Comparison of ENCODE assay signal across 8 cellular contexts in the genomic region with DNA sequence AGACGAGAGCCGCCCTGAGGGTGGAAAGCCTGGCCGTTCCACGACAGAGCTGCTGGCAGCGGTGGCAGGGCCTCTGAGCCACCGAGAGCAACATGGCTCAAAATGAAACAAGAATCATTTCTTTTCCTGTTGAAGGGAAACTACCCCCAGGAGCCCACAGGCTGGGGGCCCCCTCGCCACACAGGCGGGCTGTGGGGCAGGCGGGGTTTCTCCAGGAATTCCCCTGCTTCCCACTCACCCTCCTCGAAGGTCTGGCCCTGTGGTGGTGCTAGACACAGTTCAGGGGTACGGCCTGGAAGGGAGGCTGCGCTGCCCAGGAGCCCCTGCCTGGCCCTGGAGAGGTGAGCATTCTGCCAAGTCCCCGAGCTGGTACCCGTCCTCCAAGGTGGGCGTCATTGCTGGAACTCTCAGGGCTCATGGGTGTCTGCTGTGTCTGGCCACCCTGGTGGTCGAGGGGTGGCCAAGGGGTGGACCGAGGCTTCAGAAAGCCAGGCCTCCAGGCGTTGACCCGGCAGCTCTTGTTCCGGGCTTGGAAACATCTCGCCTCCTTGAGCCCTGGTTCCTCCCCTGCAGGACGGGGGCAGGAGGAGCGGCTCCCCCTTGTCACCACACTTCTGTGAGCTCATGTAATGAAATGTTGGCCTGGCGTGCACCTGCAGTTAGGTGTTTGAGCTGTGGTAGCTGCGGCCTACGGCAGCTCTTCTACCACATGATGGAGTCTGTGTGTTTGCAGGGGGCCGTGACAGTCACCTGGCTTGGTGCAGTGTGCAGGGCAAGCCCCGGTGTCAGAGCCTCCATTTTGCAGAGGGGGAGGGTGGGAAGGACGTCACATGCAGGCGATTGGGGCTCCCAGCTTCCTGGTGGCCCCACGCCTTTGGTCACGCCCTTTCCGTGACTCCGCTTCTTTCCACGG.
DNase-seq lines count a peak whose midpoint lies in the region; ATAC-seq and TF ChIP-seq lines count a peak whose summit lies in the region.

No MANE protein-coding gene starts in this region.

- no peak for TF ChIP-seq CTCF in vagina (IDR thresholded peaks at IDR 0.05)

- DNase-seq in activated CD4-positive, alpha-beta T cell treated with anti-CD3 and anti-CD28 coated beads, Interleukin-2, amount 50 U/mL, for 48 hours: peak; percentile 84 to 88
- peak; percentile 24 to 63 for DNase-seq in lung microvascular endothelial cell (ENCODE audit: low read depth in 2 of 2)
- DNase-seq in vagina (ENCODE audit: extremely low spot score in 2 of 2): no peak
- no peak for DNase-seq in SW 1271 (lab: John Stamatoyannopoulos, UW)
- DNase-seq in NCI-H510A (lab: John Stamatoyannopoulos, UW): no peak
- no peak for DNase-seq in NCI-H2171 (lab: John Stamatoyannopoulos, UW)

- H3K4me1 ChIP-seq in vagina: peaks cover 100% of the 10 kb centered on the region

- H3K27me3 ChIP-seq in vagina: no peaks in the 10 kb centered on the region

- no peaks in the 10 kb centered on the region for H3K9me3 ChIP-seq in vagina

- intact Hi-C loops in vagina (cut with DNase I): no loop called here

- peak overlapping the region in 1 of 2 donors; percentile 2 for H3K4me3 ChIP-seq in vagina

- H3K27ac ChIP-seq in vagina: peak overlapping the region; percentile 22

- no peaks in the 10 kb centered on the region for H3K36me3 ChIP-seq in vagina

- peak; percentile 55 for ATAC-seq in GM18511 (IDR thresholded peaks at IDR 0.05; ENCODE audit: unreplicated experiment)
- peak; percentile 48 for ATAC-seq in HG02885 (IDR thresholded peaks at IDR 0.05; ENCODE audit: poor library complexity, unreplicated experiment)

- TF ChIP-seq POLR2A in vagina (IDR thresholded peaks at IDR 0.05): no peak

Comparison
In these comparisons a context has a peak if more than half of its experiments do, and no peak if none do; other contexts are left out.
1. DNase-seq: peak in activated CD4-positive, alpha-beta T cell treated with anti-CD3 and anti-CD28 coated beads, Interleukin-2, amount 50 U/mL, for 48 hours (2 of 2) and lung microvascular endothelial cell (2 of 2); none in vagina (0 of 2), SW 1271 (0 of 2), NCI-H510A (single experiment) and NCI-H2171 (single experiment).